14 cellular contexts compared by ENCODE assay signal in the genomic region with DNA sequence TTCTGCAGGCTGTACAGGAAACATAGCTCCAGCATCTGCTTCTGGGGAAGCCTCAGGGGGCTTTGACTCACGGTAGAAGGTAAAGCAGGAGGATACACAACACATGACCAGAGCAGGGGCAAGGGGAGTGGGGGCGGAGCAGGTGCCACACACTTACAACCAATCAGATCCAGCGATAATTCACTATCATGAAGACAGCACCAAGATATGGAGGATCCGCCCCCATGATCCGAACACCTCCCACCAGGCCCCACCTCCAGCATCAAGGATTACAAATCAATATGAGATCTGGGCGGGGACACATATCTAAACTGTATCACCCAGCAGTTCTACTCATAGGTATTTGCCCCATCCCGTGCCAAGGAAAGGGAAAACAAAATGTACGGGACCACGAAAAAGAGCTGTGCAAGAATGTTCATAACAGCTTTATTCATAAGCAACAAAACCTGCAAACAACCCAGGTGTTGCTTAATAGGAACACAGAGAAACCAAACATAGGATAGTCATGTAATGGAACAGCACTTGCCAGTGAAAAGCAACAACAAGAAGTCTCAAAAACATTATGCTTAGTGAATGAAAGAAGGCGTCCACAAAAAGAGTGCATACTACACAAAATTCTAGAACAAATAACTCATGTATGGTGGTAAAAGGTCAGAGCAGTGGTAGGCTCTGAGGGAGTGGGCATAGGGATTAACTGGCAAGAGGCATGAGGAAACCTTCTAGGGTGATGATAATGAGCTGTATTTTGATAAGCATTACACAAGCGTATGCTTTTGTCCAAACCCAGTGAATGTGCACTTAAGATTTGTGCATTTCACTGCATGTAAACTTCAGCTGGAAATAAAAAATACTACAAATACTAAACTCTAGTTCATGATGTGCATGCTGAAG.
DNase-seq lines count a peak whose midpoint lies in the region; ATAC-seq, FAIRE-seq and TF ChIP-seq lines count a peak whose summit lies in the region.
"Had no signal": no experiment of that assay in that cellular context is flagged by ENCODE, and none has a peak within 500 bp of the region (broad histone marks: within the 10 kb centered on the region; RNA-seq: fewer than 3 reads in every experiment).

No MANE protein-coding gene starts in this region.

- H3K27me3 ChIP-seq in mammary epithelial cell (ENCODE audit: insufficient read depth, low read length) (no peaks in the 10 kb centered on the region), pancreas (no peaks in the 10 kb centered on the region), adrenal gland (peaks cover 5% of the 10 kb centered on the region)
- H3K27me3 ChIP-seq: colonic mucosa, neutrophil had no signal

- no peak for FAIRE-seq in pancreas (lab: Jason Lieb, UNC)

- peaks cover 10% of the 10 kb centered on the region for H3K9me3 ChIP-seq in mammary epithelial cell (replicated peaks; ENCODE audit: insufficient read depth, low read length)
- no peaks in the 10 kb centered on the region for H3K9me3 ChIP-seq in pancreas
- no peaks in the 10 kb centered on the region for H3K9me3 ChIP-seq in adrenal gland (replicated peaks in 1 of 3)
- H3K9me3 ChIP-seq: colonic mucosa, neutrophil had no signal

- dilution Hi-C loops in mammary epithelial cell (cut with HindIII; ENCODE audit: low sequenced_read_pairs): no loop called here

- WGBS in mammary epithelial cell (ENCODE audit: low coverage, missing lambda C conversion rate): 76% methylated on average over 9 of the region's 11 CpGs
- WGBS in pancreas, 2 donors: 59 to 71% methylated on average over 11 of the region's 11 CpGs
- 83 to 89% (median 87%) methylated on average over 11 of the region's 11 CpGs for WGBS in adrenal gland, 4 donors

- in situ Hi-C loops in mammary epithelial cell (cut with MboI; ENCODE audit: low sequenced_read_pairs in 2 of 2): no loop called here

- H3K4me1 ChIP-seq in mammary epithelial cell (ENCODE audit: insufficient read depth, low read length): no peaks in the 10 kb centered on the region
- no peaks in the 10 kb centered on the region for H3K4me1 ChIP-seq in pancreas
- H3K4me1 ChIP-seq in adrenal gland (replicated peaks in 1 of 2): no peaks in the 10 kb centered on the region
- H3K4me1 ChIP-seq: colonic mucosa had no signal

- H3K79me2 ChIP-seq in mammary epithelial cell (ENCODE audit: insufficient read depth, low read length): no peaks in the 10 kb centered on the region

- CTCF ChIA-PET in mammary epithelial cell (lab: Charles Lee; ENCODE audit: low non-redundant PET): no interaction called here

- H3K36me3 ChIP-seq in mammary epithelial cell (ENCODE audit: insufficient read depth, low read length) (no peaks in the 10 kb centered on the region), pancreas (no peaks in the 10 kb centered on the region), adrenal gland (replicated peaks in 1 of 2) (no peaks in the 10 kb centered on the region)
- H3K36me3 ChIP-seq: colonic mucosa, neutrophil had no signal

- BruUV-seq in mammary epithelial cell (replicated peaks; lab: Mats Ljungman, UMichigan): no TSS peak

- ATAC-seq in pancreas: no peak
- ATAC-seq: esophagus mucosa had no signal

- intact Hi-C loops in mammary epithelial cell (cut with micrococcal nuclease): no loop called here
- intact Hi-C loops in pancreas (cut with DNase I): no loop called here
- intact Hi-C loops in adrenal gland (cut with DNase I): no loop called here

- TF ChIP-seq CTCF in mammary epithelial cell (conservative IDR thresholded peaks at IDR 0.05 in 1 of 2, IDR thresholded peaks at IDR 0.05 in 1 of 2; ENCODE audit: extremely low read depth in 1 of 2, insufficient read depth in 1 of 2, low read depth in 1 of 2, low read length in 2 of 2): no peak
- no peak for TF ChIP-seq CTCF in retinal pigment epithelial cell (conservative IDR thresholded peaks at IDR 0.05; ENCODE audit: low read depth, low read length)
- no peak for TF ChIP-seq CTCF in pancreas (IDR thresholded peaks at IDR 0.05)
- no peak for TF ChIP-seq CTCF in adrenal gland (IDR thresholded peaks at IDR 0.05)

- no peaks in the 10 kb centered on the region for H4K20me1 ChIP-seq in mammary epithelial cell (ENCODE audit: insufficient read depth, low read length)

- no peak overlapping the region for H2AFZ ChIP-seq in mammary epithelial cell (ENCODE audit: low read depth, low read length)

- H3K27ac ChIP-seq in mammary epithelial cell (ENCODE audit: insufficient read depth, low read depth, low read length) (no peak overlapping the region), pancreas (no peak overlapping the region), adrenal gland (no peak overlapping the region)
- H3K27ac ChIP-seq: colonic mucosa, neutrophil had no signal

- TF ChIP-seq POLR2A in adrenal gland (IDR thresholded peaks at IDR 0.05): no peak

- peak; percentile 12 for DNase-seq in activated CD4-positive, alpha-beta T cell treated with anti-CD3 and anti-CD28 coated beads for 48 hours
- no peak for DNase-seq in activated CD4-positive, alpha-beta T cell treated with anti-CD3 and anti-CD28 coated beads, Interleukin-2, amount 50 U/mL, for 4 hours
- DNase-seq in NCI-H226: peak; percentile 71
- DNase-seq in mammary epithelial cell: peak; percentile 4
- DNase-seq in retinal pigment epithelial cell (ENCODE audit: low read depth): peak; percentile 60
- no peak for DNase-seq in NCI-H510A (lab: John Stamatoyannopoulos, UW)
- DNase-seq in pancreas: no peak
- no peak for DNase-seq in adrenal gland
- DNase-seq: colonic mucosa, hypothalamus, NCI-H1048, NCI-H2171 had no signal

- no peak overlapping the region for H3K4me2 ChIP-seq in mammary epithelial cell (ENCODE audit: insufficient read depth, low read depth, low read length)

- no peak overlapping the region for H3K4me3 ChIP-seq in mammary epithelial cell (replicated peaks in 1 of 3; ENCODE audit: insufficient read depth in 1 of 3, low read depth in 2 of 3, low read length in 3 of 3)
- no peak overlapping the region for H3K4me3 ChIP-seq in retinal pigment epithelial cell (ENCODE audit: low read length)
- no peak overlapping the region for H3K4me3 ChIP-seq in pancreas
- no peak overlapping the region for H3K4me3 ChIP-seq in adrenal gland
- H3K4me3 ChIP-seq: colonic mucosa had no signal

- H3K9ac ChIP-seq in mammary epithelial cell (ENCODE audit: insufficient read depth, low read length): no peak overlapping the region

Comparison
In these comparisons a context has a peak if more than half of its experiments do, and no peak if none do; other contexts are left out.
1. DNase-seq: peak in activated CD4-positive, alpha-beta T cell treated with anti-CD3 and anti-CD28 coated beads for 48 hours (single experiment), NCI-H226 (single experiment), mammary epithelial cell (single experiment) and retinal pigment epithelial cell (single experiment); none in activated CD4-positive, alpha-beta T cell treated with anti-CD3 and anti-CD28 coated beads, Interleukin-2, amount 50 U/mL, for 4 hours (0 of 2), NCI-H510A (single experiment), pancreas (0 of 6) and adrenal gland (0 of 7).